In genomic region chr10:59830601-59831259, GRCh38 we compare ENCODE assay signal across 8 cellular contexts.
DNase-seq lines count a peak whose midpoint lies in the region; ATAC-seq and TF ChIP-seq lines count a peak whose summit lies in the region.

No MANE protein-coding gene starts in this region.

- TF ChIP-seq EP300 in tibial nerve (IDR thresholded peaks at IDR 0.05), result no peak

- peaks cover 15% of the 10 kb centered on the region for H3K4me1 Mint-ChIP-seq in CD14-positive monocyte

- 74 to 77% methylated on average over 7 of the region's 7 CpGs for WGBS in tibial nerve, 2 donors

- H3K9me3 ChIP-seq in tibial nerve, result no peaks in the 10 kb centered on the region

- peaks cover 0 to 8% (median 0%) of the 10 kb centered on the region in 4 donors for H3K4me1 ChIP-seq in tibial nerve

- intact Hi-C loops in CD14-positive monocyte (cut with micrococcal nuclease), result loop anchor here (10.0 kb wide), 2 partner anchors 74 to 204 kb away; partner anchors contain the start of gene CCDC6 (in 1 of the 2)

- no peaks in the 10 kb centered on the region for H3K9me3 Mint-ChIP-seq in CD14-positive monocyte

- DNase-seq in CD14-positive monocyte (ENCODE audit: low spot score), result no peak
- peak; percentile 13 for DNase-seq in NCI-H446 treated with DMSO at 0.1 percent for 48 hours (lab: John Stamatoyannopoulos, UW)
- peak; percentile 45 to 78 for DNase-seq in T47D (ENCODE audit: low read depth in 1 of 2, low spot score in 1 of 2)
- peak; percentile 56 for DNase-seq in iris pigment epithelial cell (ENCODE audit: low read depth)
- peak in 1 of 2 donors; percentile 38 for DNase-seq in tibial nerve (ENCODE audit: low spot score in 2 of 2)
- DNase-seq in stimulated activated CD4-positive, alpha-beta T cell treated with anti-CD3 and anti-CD28 coated beads, Interleukin-4, amount 100 ng/mL, for 4 hours, result no peak

- no peak for TF ChIP-seq POLR2A in tibial nerve (IDR thresholded peaks at IDR 0.05)

- peaks cover 0 to 2% (median 0%) of the 10 kb centered on the region in 3 donors for H3K27me3 Mint-ChIP-seq in CD14-positive monocyte (ENCODE audit: low read depth in 3 of 3)

- H3K27ac Mint-ChIP-seq in CD14-positive monocyte, result no peak overlapping the region

- H3K36me3 Mint-ChIP-seq in CD14-positive monocyte, result peaks cover 36 to 38% of the 10 kb centered on the region in 2 donors

- no peak overlapping the region for H3K4me3 Mint-ChIP-seq in CD14-positive monocyte

- ATAC-seq in HG02884 (IDR thresholded peaks at IDR 0.05; ENCODE audit: unreplicated experiment), result no peak

- no peak overlapping the region for H3K27ac ChIP-seq in tibial nerve

- TF ChIP-seq CTCF in CD14-positive monocyte (IDR thresholded peaks at IDR 0.05) (peak; percentile 84), GM12873 (IDR thresholded peaks at IDR 0.05; ENCODE audit: insufficient read depth, low read depth, low read length, missing control alignments) (peak; percentile 72), tibial nerve (IDR thresholded peaks at IDR 0.05) (peak; percentile 44 to 72 (median 59))

- H3K4me3 ChIP-seq in tibial nerve, result no peak overlapping the region

- in situ Hi-C loops in T47D (cut with HindIII; ENCODE audit: low pct_unique_long_range_greater_than_20kb, low sequenced_read_pairs), result no loop called here

- no peaks in the 10 kb centered on the region for H3K27me3 ChIP-seq in tibial nerve

- peaks cover 0 to 10% (median 0%) of the 10 kb centered on the region in 3 donors for H3K36me3 ChIP-seq in tibial nerve

Comparison
In these comparisons a context has a peak if more than half of its experiments do, and no peak if none do; other contexts are left out.
1. DNase-seq: peak in NCI-H446 treated with DMSO at 0.1 percent for 48 hours (single experiment), T47D (2 of 2) and iris pigment epithelial cell (single experiment); none in CD14-positive monocyte (single experiment) and stimulated activated CD4-positive, alpha-beta T cell treated with anti-CD3 and anti-CD28 coated beads, Interleukin-4, amount 100 ng/mL, for 4 hours (0 of 2).
2. Peak in every context shown above with its lines, with median percentiles within 50 percentile points of each other: CTCF ChIP-seq.